ENCODE assay signal across 1 cellular context in genomic region chr1:28494737-28495136, GRCh38.
TF ChIP-seq lines count a peak whose summit lies in the region.

No MANE protein-coding gene starts in this region.

TF ChIP-seq in SK-N-SH treated with all-trans-retinoic acid at 6 μM for 48 hours, 23 proteins besides CTCF, POLR2A, EP300 and RAD21 (continued from another document):
- no peak for TF ChIP-seq TSHZ2 (CRISPR knock-in tag; IDR thresholded peaks at IDR 0.05)
- TF ChIP-seq PATZ1 (CRISPR knock-in tag; IDR thresholded peaks at IDR 0.05; ENCODE audit: borderline replicate concordance): no peak
- no peak for TF ChIP-seq ARNTL (CRISPR knock-in tag; IDR thresholded peaks at IDR 0.05; ENCODE audit: borderline replicate concordance, low read depth)
- TF ChIP-seq PPARA (CRISPR knock-in tag; IDR thresholded peaks at IDR 0.05; ENCODE audit: borderline replicate concordance): no peak
- TF ChIP-seq CREB5 (CRISPR knock-in tag; IDR thresholded peaks at IDR 0.05; ENCODE audit: low read depth): no peak
- no peak for TF ChIP-seq TOX (CRISPR knock-in tag; IDR thresholded peaks at IDR 0.05; ENCODE audit: borderline replicate concordance)
- TF ChIP-seq BACH2 (CRISPR knock-in tag; IDR thresholded peaks at IDR 0.05; ENCODE audit: borderline replicate concordance): no peak
- no peak for TF ChIP-seq TCF4 (CRISPR knock-in tag; IDR thresholded peaks at IDR 0.05; ENCODE audit: borderline replicate concordance)
